Comparison of ENCODE assay signal across 9 cellular contexts in the genomic region with DNA sequence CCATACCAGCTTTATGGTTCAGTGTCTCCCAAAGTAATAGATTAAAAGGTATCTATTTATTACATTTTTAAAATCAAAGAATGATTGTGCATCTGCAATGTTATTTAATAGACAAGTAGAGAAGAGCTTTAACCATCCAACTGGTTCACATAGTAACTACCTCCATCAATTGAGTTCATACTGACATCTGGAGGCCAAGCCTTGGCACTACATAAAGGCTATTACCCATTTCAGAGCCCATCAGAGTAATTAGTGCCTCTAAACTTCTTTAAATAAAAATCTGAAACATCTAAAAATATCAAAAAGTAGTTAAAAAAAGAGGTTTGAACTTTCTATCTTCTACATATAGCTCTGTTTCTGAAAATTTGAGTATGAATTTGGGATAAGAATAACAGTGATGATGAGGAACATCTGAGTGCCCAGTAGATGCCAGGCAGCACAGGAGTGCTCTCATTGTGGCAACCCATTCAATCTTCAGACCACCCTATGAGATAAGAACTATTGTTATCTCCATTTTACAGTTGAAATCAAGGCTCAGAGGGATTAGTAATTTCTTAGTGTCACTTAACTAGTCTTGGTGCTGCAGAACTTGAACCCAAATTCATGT.
DNase-seq lines count a peak whose midpoint lies in the region; ATAC-seq and TF ChIP-seq lines count a peak whose summit lies in the region.
"Had no signal": no experiment of that assay in that cellular context is flagged by ENCODE, and none has a peak within 500 bp of the region (broad histone marks: within the 10 kb centered on the region; RNA-seq: fewer than 3 reads in every experiment).

No MANE protein-coding gene starts in this region.

- no peaks in the 10 kb centered on the region for H4K20me1 ChIP-seq in hepatocyte (ENCODE audit: insufficient read depth, poor library complexity, severe bottlenecking)

- intact Hi-C loops in CD4-positive, alpha-beta T cell (cut with DNase I, micrococcal nuclease) = loop anchor here (1.0 kb wide), 1 partner anchor 554 kb away; no protein-coding TSS in a partner anchor

- peak; percentile 63 for TF ChIP-seq CTCF in CD4-positive, alpha-beta T cell (IDR thresholded peaks at IDR 0.05)
- peak; percentile 85 for TF ChIP-seq CTCF in astrocyte of the cerebellum (IDR thresholded peaks at IDR 0.05; ENCODE audit: low read depth, low read length, missing control alignments)
- peak; percentile 75 for TF ChIP-seq CTCF in hepatocyte (IDR thresholded peaks at IDR 0.05; ENCODE audit: poor library complexity)

- H3K4me3 Mint-ChIP-seq in CD4-positive, alpha-beta T cell = no peak overlapping the region

- CTCF ChIA-PET in CD4-positive, alpha-beta T cell (lab: Charles Lee) = interaction anchor here (0.6 to 1.5 kb wide), 2 partner anchors 549 to 554 kb away, joined by 4 to 19 read pairs; no protein-coding TSS in a partner anchor

- no peaks in the 10 kb centered on the region for H3K4me1 Mint-ChIP-seq in CD4-positive, alpha-beta T cell (ENCODE audit: low read depth)

- no peaks in the 10 kb centered on the region for H3K9me3 ChIP-seq in CD4-positive, alpha-beta T cell (ENCODE audit: control insufficient read depth, low read length)
- H3K9me3 ChIP-seq in hepatocyte (ENCODE audit: low read depth) = no peaks in the 10 kb centered on the region
- H3K9me3 ChIP-seq: SJSA1 had no signal

- no peak overlapping the region for H3K27ac ChIP-seq in CD4-positive, alpha-beta T cell (ENCODE audit: low read depth, low read length)
- H3K27ac ChIP-seq in hepatocyte = no peak overlapping the region
- H3K27ac ChIP-seq: SJSA1 had no signal

- H3K9me2 ChIP-seq in hepatocyte (replicated peaks; ENCODE audit: insufficient read depth) = no peaks in the 10 kb centered on the region

- no peak overlapping the region for H3K4me2 ChIP-seq in hepatocyte

- DNase-seq in CD4-positive, alpha-beta T cell = peak in 4 of 10 experiments; percentile 3 to 23 (median 4)
- DNase-seq in NCI-H69 (lab: John Stamatoyannopoulos, UW) = peak; percentile 80
- peak; percentile 54 for DNase-seq in astrocyte of the cerebellum (ENCODE audit: low read depth)
- peak; percentile 64 for DNase-seq in hepatocyte (ENCODE audit: low spot score)
- peak; percentile 4 for DNase-seq in stimulated activated CD4-positive, alpha-beta T cell treated with anti-CD3 and anti-CD28 coated beads, Interleukin-4, amount 100 ng/mL, for 1 hour
- DNase-seq in HK-2 (ENCODE audit: unreplicated experiment) = no peak

- H3K9me3 Mint-ChIP-seq in CD4-positive, alpha-beta T cell = no peaks in the 10 kb centered on the region

- no peak overlapping the region for H3K27ac Mint-ChIP-seq in CD4-positive, alpha-beta T cell

- no peak overlapping the region for H2AFZ ChIP-seq in hepatocyte

- POLR2A ChIA-PET in CD4-positive, alpha-beta T cell (lab: Charles Lee) = interaction anchor here (0.9 kb wide), 1 partner anchor 555 kb away, joined by 4 read pairs; no protein-coding TSS in a partner anchor

- no peaks in the 10 kb centered on the region for H3K36me3 ChIP-seq in hepatocyte (replicated peaks; ENCODE audit: insufficient read depth, low read depth)
- H3K36me3 ChIP-seq: SJSA1 had no signal

- H3K79me2 ChIP-seq in hepatocyte = no peaks in the 10 kb centered on the region

- H3K36me3 Mint-ChIP-seq in CD4-positive, alpha-beta T cell (ENCODE audit: low read depth) = no peaks in the 10 kb centered on the region

- in situ Hi-C loops in astrocyte of the cerebellum (cut with HindIII; ENCODE audit: low sequenced_read_pairs) = no loop called here

- peaks cover 21% of the 10 kb centered on the region for H3K27me3 Mint-ChIP-seq in CD4-positive, alpha-beta T cell

- peak; percentile 44 for ATAC-seq in CD4-positive, alpha-beta T cell (ENCODE audit: poor library complexity)
- ATAC-seq in GM18519 (IDR thresholded peaks at IDR 0.05; ENCODE audit: low FRiP score, unreplicated experiment) (peak; percentile 80), HG03354 (IDR thresholded peaks at IDR 0.05; ENCODE audit: poor library complexity, severe bottlenecking, unreplicated experiment) (peak; percentile 66)

- no peaks in the 10 kb centered on the region for H3K27me3 ChIP-seq in CD4-positive, alpha-beta T cell (ENCODE audit: control insufficient read depth, insufficient read depth, low read length)
- H3K27me3 ChIP-seq in hepatocyte = no peaks in the 10 kb centered on the region
- H3K27me3 ChIP-seq: SJSA1 had no signal

- no peak overlapping the region for H3K4me3 ChIP-seq in astrocyte of the cerebellum (ENCODE audit: low read depth, low read length)
- no peak overlapping the region for H3K4me3 ChIP-seq in hepatocyte
- H3K4me3 ChIP-seq: SJSA1 had no signal

- no peaks in the 10 kb centered on the region for H3K4me1 ChIP-seq in hepatocyte (ENCODE audit: insufficient read depth)
- H3K4me1 ChIP-seq: SJSA1 had no signal
